8 cellular contexts compared by ENCODE assay signal in the genomic region with DNA sequence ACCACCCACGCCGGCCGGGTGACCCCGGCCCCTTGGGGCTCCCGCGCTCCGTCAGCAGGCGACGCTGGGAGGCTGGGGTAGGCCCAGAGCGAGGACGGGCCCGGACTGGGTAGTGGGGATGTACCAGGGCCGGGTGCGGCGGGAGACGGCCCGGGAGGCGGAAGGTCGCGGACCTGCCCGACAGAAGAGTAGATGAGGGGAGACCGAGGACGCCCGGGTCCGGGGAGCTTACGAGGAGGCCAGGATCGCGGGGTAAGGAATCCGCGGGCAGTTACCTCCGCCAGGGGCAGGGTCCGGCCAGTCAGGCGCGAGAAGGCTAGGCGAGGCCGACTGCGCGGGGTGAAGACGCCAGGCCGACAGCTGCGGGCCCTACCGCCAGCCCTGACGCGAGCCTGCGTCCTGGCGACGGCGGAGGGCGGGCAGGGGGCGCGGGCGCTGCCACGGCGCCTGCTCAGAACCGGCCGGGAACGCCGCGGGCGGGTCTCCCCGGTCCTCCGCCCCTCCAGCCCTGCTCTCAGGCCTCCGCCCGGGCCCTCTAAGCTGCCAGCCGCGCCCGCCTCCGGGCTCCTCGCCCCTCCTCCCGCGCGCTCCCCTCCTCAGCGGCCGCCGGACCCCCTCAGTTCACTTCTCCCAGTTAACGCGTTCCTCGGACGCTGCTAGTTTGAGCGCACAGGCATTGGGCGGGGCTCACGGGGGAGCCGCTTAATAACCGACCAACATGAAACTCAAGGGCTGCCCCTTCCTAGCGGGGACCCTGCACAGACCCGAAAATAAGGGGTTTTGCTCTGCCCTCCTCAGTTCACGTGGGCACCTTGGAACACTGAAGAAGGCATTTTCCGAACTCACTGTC. TPM values are rescaled to one million over a fixed set of nuclear protein-coding genes. Genes with fewer than 3 reads are reported as not detected.
A peak's percentile ranks its signal among the peaks of the same experiment; 100 is the strongest.
DNase-seq lines count a peak whose midpoint lies in the region; ATAC-seq and TF ChIP-seq lines count a peak whose summit lies in the region.

Gene CPLANE1, minus strand, starts transcription at position 407 of the 850 bp plus-strand sequence. CDS start 1,678 bp downstream, outside the sequence.

- no peaks in the 10 kb centered on the region for H3K27me3 ChIP-seq in endocrine pancreas (ENCODE audit: control insufficient read depth, insufficient read depth, low read length)

- no peak for TF ChIP-seq CTCF in CD14-positive monocyte (IDR thresholded peaks at IDR 0.05)

- H3K36me3 ChIP-seq in endocrine pancreas (ENCODE audit: control insufficient read depth, insufficient read depth, low read length) = no peaks in the 10 kb centered on the region

- H3K36me3 Mint-ChIP-seq in CD14-positive monocyte = peaks cover 0 to 3% of the 10 kb centered on the region in 2 donors

- H3K4me3 Mint-ChIP-seq in CD14-positive monocyte = peak within 1 kb of the TSS; percentile 90 to 96

- DNase-seq in CD14-positive monocyte (ENCODE audit: low spot score) (peak; percentile 56), NCI-H82 (lab: John Stamatoyannopoulos, UW) (peak; percentile 88), mesenteric fat pad (ENCODE audit: low spot score) (peak; percentile 92)
- DNase-seq in activated CD8-positive, alpha-beta memory T cell treated with anti-CD3 and anti-CD28 coated beads for 24 hours = peak; percentile 84
- DNase-seq in stimulated activated CD8-positive, alpha-beta memory T cell treated with anti-CD3 and anti-CD28 coated beads, Interleukin-15, amount 100 ng/mL, for 1 hour (ENCODE audit: low read depth) = peak; percentile 21

- H3K4me1 Mint-ChIP-seq in CD14-positive monocyte = peaks cover 18% of the 10 kb centered on the region

- intact Hi-C loops in CD14-positive monocyte (cut with micrococcal nuclease) = no loop called here

- H3K4me1 ChIP-seq in endocrine pancreas (ENCODE audit: control insufficient read depth, insufficient read depth, low read length) = peaks cover 9% of the 10 kb centered on the region

- peak within 1 kb of the TSS; percentile 85 for H3K9ac ChIP-seq in endocrine pancreas (ENCODE audit: control insufficient read depth, insufficient read depth, low read length)

- H3K9me3 ChIP-seq in endocrine pancreas (ENCODE audit: control insufficient read depth, low read length) = no peaks in the 10 kb centered on the region

- ATAC-seq in GM19324 (IDR thresholded peaks at IDR 0.05; ENCODE audit: low FRiP score, unreplicated experiment) (peak; percentile 86), HG03457 (IDR thresholded peaks at IDR 0.05; ENCODE audit: unreplicated experiment) (peak; percentile 84)

- peaks cover 2 to 9% (median 4%) of the 10 kb centered on the region in 3 donors for H3K27me3 Mint-ChIP-seq in CD14-positive monocyte (ENCODE audit: low read depth in 3 of 3)

- H3K9me3 Mint-ChIP-seq in CD14-positive monocyte = peaks cover 3 to 9% (median 5%) of the 10 kb centered on the region in 7 donors

- peak within 1 kb of the TSS; percentile 90 for H3K4me3 ChIP-seq in endocrine pancreas (ENCODE audit: control insufficient read depth, insufficient read depth, low read length)

- peak within 1 kb of the TSS in 6 of 7 donors; percentile 26 to 79 (median 72) for H3K27ac Mint-ChIP-seq in CD14-positive monocyte

RNA-seq across cellular contexts. Expression of gene CPLANE1, which starts in this region (rescaled TPM):
- polyA plus RNA-seq in CD14-positive monocyte = under 1 TPM; 0.25 to 0.88 TPM
- 18.1 TPM for total RNA-seq in mesenteric fat pad

Comparison
In these comparisons a context has a peak if more than half of its experiments do, and no peak if none do; other contexts are left out.
1. Peak in every context shown above with its lines: DNase-seq, ATAC-seq and H3K4me3 ChIP-seq.
2. Peak in DNase-seq in CD14-positive monocyte; RNA of the gene not detected or under 1 TPM.
3. DNase-seq: peak in every context shown above with its lines; median percentile 92 in mesenteric fat pad; 88 in NCI-H82; 84 in activated CD8-positive, alpha-beta memory T cell treated with anti-CD3 and anti-CD28 coated beads for 24 hours; 56 in CD14-positive monocyte; 21 in stimulated activated CD8-positive, alpha-beta memory T cell treated with anti-CD3 and anti-CD28 coated beads, Interleukin-15, amount 100 ng/mL, for 1 hour.